1 cellular context compared by ENCODE assay signal in genomic region chr7:128791968-128792319, GRCh38.
TF ChIP-seq lines count a peak whose summit lies in the region.

CCDC136 (plus strand) TSS chr7:128791968; CDS start chr7:128792412, 444 bp downstream.

TF ChIP-seq in GM23338, 12 proteins besides CTCF, POLR2A, EP300 and RAD21 (continued from another document):
- TF ChIP-seq ZNF462 (CRISPR knock-in tag; IDR thresholded peaks at IDR 0.05), result no peak
- TF ChIP-seq REST (IDR thresholded peaks at IDR 0.05; ENCODE audit: unreplicated experiment), result no peak
- TF ChIP-seq ZNF114 (CRISPR knock-in tag; IDR thresholded peaks at IDR 0.05), result no peak
- no peak for TF ChIP-seq EZH2phosphoT487 (IDR thresholded peaks at IDR 0.05; ENCODE audit: unreplicated experiment)
- no peak for TF ChIP-seq POLR2AphosphoS5 (IDR thresholded peaks at IDR 0.05; ENCODE audit: low read depth)
- no peak for TF ChIP-seq STAT1 (IDR thresholded peaks at IDR 0.05; ENCODE audit: unreplicated experiment)
- no peak for TF ChIP-seq ZNF331 (CRISPR knock-in tag; IDR thresholded peaks at IDR 0.05; ENCODE audit: low read depth)
- no peak for TF ChIP-seq CREB1 (CRISPR knock-in tag; IDR thresholded peaks at IDR 0.05; ENCODE audit: low read depth)
- no peak for TF ChIP-seq NANOG (IDR thresholded peaks at IDR 0.05; ENCODE audit: borderline replicate concordance)
- TF ChIP-seq ETS1 (IDR thresholded peaks at IDR 0.05), result no peak
